1 cellular context compared by ENCODE assay signal in the genomic region with DNA sequence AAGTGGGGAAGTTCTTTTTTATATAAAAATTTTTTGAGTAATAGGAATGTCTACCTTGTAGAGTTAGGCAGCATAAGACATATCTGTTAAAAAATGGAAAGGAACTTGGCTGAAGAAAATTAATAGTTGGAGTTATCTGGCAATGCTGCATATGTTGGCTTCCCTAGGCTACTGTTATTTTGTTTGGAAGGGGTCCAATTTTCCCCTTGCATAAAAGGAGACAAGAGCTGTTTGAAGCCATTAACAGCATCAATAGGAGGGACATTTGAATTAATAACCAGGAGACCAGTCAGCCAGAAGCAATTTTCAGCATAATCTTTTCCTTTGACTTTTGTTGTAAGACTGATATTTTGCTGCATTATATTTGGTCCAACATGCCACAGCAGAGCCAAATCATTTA.
TF ChIP-seq lines count a peak whose summit lies in the region.

No MANE protein-coding gene starts in this region.

TF ChIP-seq in endothelial cell of umbilical vein, 7 proteins besides CTCF, POLR2A, EP300 and RAD21:
- TF ChIP-seq EZH2 (IDR thresholded peaks at IDR 0.05; ENCODE audit: borderline replicate concordance, low read depth, low read length, severe bottlenecking) (no peak), POLR2AphosphoS5 (IDR thresholded peaks at IDR 0.05; ENCODE audit: insufficient read depth, low read depth, low read length) (no peak), FOS (IDR thresholded peaks at IDR 0.05; ENCODE audit: borderline replicate concordance, insufficient read depth, low read length) (no peak), GATA2 (IDR thresholded peaks at IDR 0.05; ENCODE audit: insufficient read depth, insufficient read length, low read depth, low read length) (no peak), MYC (IDR thresholded peaks at IDR 0.05; ENCODE audit: low read depth, low read length) (no peak), JUN (IDR thresholded peaks at IDR 0.05; ENCODE audit: borderline replicate concordance, insufficient read depth, insufficient read length, low read depth) (no peak)
- TF ChIP-seq, protein P1, sequence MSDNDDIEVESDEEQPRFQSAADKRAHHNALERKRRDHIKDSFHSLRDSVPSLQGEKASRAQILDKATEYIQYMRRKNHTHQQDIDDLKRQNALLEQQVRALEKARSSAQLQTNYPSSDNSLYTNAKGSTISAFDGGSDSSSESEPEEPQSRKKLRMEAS (IDR thresholded peaks at IDR 0.05; ENCODE audit: insufficient read depth, insufficient read length), result no peak
